In the genomic region with DNA sequence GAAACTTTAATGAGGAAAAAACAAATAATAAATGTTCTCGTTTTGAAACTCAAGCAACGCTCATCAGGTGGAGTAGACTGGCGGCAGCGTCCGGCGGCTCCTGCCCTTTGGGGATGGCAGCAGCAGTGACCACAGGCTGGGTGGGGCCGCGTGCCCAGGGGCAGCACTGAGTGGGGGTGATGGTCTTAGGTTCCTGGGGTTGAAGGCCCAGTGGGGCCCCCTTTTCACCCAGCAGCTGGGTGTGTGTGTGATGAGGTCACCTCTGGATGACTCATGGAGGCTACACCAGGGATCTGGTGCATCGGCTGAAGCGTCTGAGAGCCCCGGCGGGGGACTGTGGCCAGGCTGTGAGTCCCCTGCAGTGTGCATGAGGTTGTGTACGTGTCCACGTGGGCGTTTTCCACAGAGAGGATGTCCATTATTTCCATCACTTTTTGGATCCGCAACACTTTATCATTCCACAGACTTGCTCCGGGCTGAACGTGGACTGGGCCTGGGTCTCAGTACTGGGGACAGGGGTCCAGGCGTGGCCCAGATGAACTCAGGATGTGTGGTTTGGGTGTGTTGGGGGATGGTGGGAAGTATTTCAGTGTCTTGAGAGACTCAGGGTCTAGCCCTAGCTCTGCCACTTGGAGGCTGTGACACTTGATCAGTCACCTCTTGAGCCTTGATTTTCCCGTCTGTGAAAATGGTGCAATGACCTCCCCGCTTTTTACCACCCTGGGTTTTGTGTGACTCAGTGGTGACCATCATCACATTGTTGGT, we compare ENCODE assay signal across 9 cellular contexts. TPM values are rescaled to one million over a fixed set of nuclear protein-coding genes. Genes with fewer than 3 reads are reported as not detected.
A peak's percentile ranks its signal among the peaks of the same experiment; 100 is the strongest.
DNase-seq lines count a peak whose midpoint lies in the region; ATAC-seq and TF ChIP-seq lines count a peak whose summit lies in the region.
"Had no signal": no experiment of that assay in that cellular context is flagged by ENCODE, and none has a peak within 500 bp of the region (broad histone marks: within the 10 kb centered on the region; RNA-seq: fewer than 3 reads in every experiment).

No MANE protein-coding gene starts in this region.

- H3K27ac Mint-ChIP-seq in activated CD8-positive, alpha-beta T cell treated with anti-CD3 and anti-CD28 coated beads for 36 hours, result peak overlapping the region; percentile 64

- peaks cover 18% of the 10 kb centered on the region for H3K4me1 ChIP-seq in iPS-15b (ENCODE audit: control insufficient read depth, insufficient read depth, low read length)
- H3K4me1 ChIP-seq in tibial artery, result peaks cover 5 to 67% (median 41%) of the 10 kb centered on the region in 4 donors
- H3K4me1 ChIP-seq in thyroid gland, result peaks cover 0 to 9% of the 10 kb centered on the region in 2 donors
- peaks cover 8% of the 10 kb centered on the region; the same call in 1 of the 2 replicates for H3K4me1 ChIP-seq in HAP-1

- no peak overlapping the region for H3K4me3 Mint-ChIP-seq in activated CD8-positive, alpha-beta T cell treated with anti-CD3 and anti-CD28 coated beads for 36 hours

- CTCF ChIA-PET in activated CD8-positive, alpha-beta T cell treated with anti-CD3 and anti-CD28 coated beads for 36 hours (lab: Charles Lee), result interaction anchor here (1.0 to 1.6 kb wide), 5 partner anchors 11 to 137 kb away, joined by 3 to 6 read pairs (median 4); no protein-coding TSS in a partner anchor

- H3K27ac ChIP-seq in tibial artery, result peak overlapping the region; percentile 88 to 90
- no peak overlapping the region for H3K27ac ChIP-seq in thyroid gland
- H3K27ac ChIP-seq: BLaER1 had no signal

- no peak for TF ChIP-seq CTCF in activated CD8-positive, alpha-beta T cell treated with anti-CD3 and anti-CD28 coated beads for 36 hours (IDR thresholded peaks at IDR 0.05)
- TF ChIP-seq CTCF in tibial artery (IDR thresholded peaks at IDR 0.05) (no peak), thyroid gland (IDR thresholded peaks at IDR 0.05) (no peak)

- H3K27me3 Mint-ChIP-seq in activated CD8-positive, alpha-beta T cell treated with anti-CD3 and anti-CD28 coated beads for 36 hours, result no peaks in the 10 kb centered on the region

- ATAC-seq in activated CD8-positive, alpha-beta T cell treated with anti-CD3 and anti-CD28 coated beads for 36 hours, result peak; percentile 61

- no peaks in the 10 kb centered on the region for H3K9me3 ChIP-seq in iPS-15b (ENCODE audit: control insufficient read depth, insufficient read depth, low read length)
- no peaks in the 10 kb centered on the region for H3K9me3 ChIP-seq in tibial artery
- no peaks in the 10 kb centered on the region for H3K9me3 ChIP-seq in thyroid gland
- H3K9me3 ChIP-seq in HAP-1, result no peaks in the 10 kb centered on the region
- H3K9me3 ChIP-seq: BLaER1 had no signal

- POLR2A ChIA-PET in activated CD8-positive, alpha-beta T cell treated with anti-CD3 and anti-CD28 coated beads for 36 hours (lab: Charles Lee), result no interaction called here

- peak overlapping the region; percentile 5 for H3K9ac ChIP-seq in iPS-15b (ENCODE audit: low read depth, low read length)

- WGBS in thyroid gland, 2 donors, result 87 to 89% methylated on average over 13 to 20 of the region's 21 CpGs

- H3K9me3 Mint-ChIP-seq in activated CD8-positive, alpha-beta T cell treated with anti-CD3 and anti-CD28 coated beads for 36 hours, result no peaks in the 10 kb centered on the region

- peaks cover 81% of the 10 kb centered on the region for H3K4me1 Mint-ChIP-seq in activated CD8-positive, alpha-beta T cell treated with anti-CD3 and anti-CD28 coated beads for 36 hours (ENCODE audit: low read depth)

- H3K36me3 Mint-ChIP-seq in activated CD8-positive, alpha-beta T cell treated with anti-CD3 and anti-CD28 coated beads for 36 hours (ENCODE audit: low read depth), result peaks cover 4% of the 10 kb centered on the region

- intact Hi-C loops in activated CD8-positive, alpha-beta T cell treated with anti-CD3 and anti-CD28 coated beads for 36 hours (cut with micrococcal nuclease), result loop anchor here (10.0 kb wide), 1 partner anchor 564 kb away; no protein-coding TSS in a partner anchor
- intact Hi-C loops in tibial artery (cut with DNase I; ENCODE audit: low total_unique reads) (no loop called here), thyroid gland (cut with DNase I) (no loop called here)

- DNase-seq in activated CD4-positive, alpha-beta T cell treated with anti-CD3 and anti-CD28 coated beads for 48 hours, result peak; percentile 37
- no peak for DNase-seq in activated CD4-positive, alpha-beta T cell treated with anti-CD3 and anti-CD28 coated beads for 4 hours
- DNase-seq in activated CD8-positive, alpha-beta T cell treated with anti-CD3 and anti-CD28 coated beads for 36 hours, result peak; percentile 77
- peak in 1 of 2 donors; percentile 55 for DNase-seq in tibial artery
- DNase-seq in thyroid gland, result no peak
- no peak for DNase-seq in mesenteric fat pad (ENCODE audit: low spot score)
- DNase-seq in HAP-1 (ENCODE audit: low spot score in 2 of 2), result no peak

- no peak for TF ChIP-seq POLR2A in thyroid gland (IDR thresholded peaks at IDR 0.05)

- H3K36me3 ChIP-seq in iPS-15b (ENCODE audit: control insufficient read depth, insufficient read depth, low read length) (peaks cover 1% of the 10 kb centered on the region), tibial artery (peaks cover 0 to 18% (median 13%) of the 10 kb centered on the region in 3 donors), thyroid gland (peaks cover under 1 to 14% of the 10 kb centered on the region in 2 donors), HAP-1 (replicated peaks) (peaks cover 3% of the 10 kb centered on the region; the same call in 1 of the 2 replicates)

- in situ Hi-C loops in HAP-1 (cut with MboI; ENCODE audit: low sequenced_read_pairs), result no loop called here

- no peaks in the 10 kb centered on the region for H3K27me3 ChIP-seq in iPS-15b (ENCODE audit: control insufficient read depth, insufficient read depth, low read length)
- H3K27me3 ChIP-seq in tibial artery, result no peaks in the 10 kb centered on the region
- H3K27me3 ChIP-seq in thyroid gland, result no peaks in the 10 kb centered on the region
- no peaks in the 10 kb centered on the region for H3K27me3 ChIP-seq in HAP-1 (ENCODE audit: low read depth)
- H3K27me3 ChIP-seq: BLaER1 had no signal

- H3K4me3 ChIP-seq in iPS-15b (ENCODE audit: low read depth, low read length) (no peak overlapping the region), tibial artery (no peak overlapping the region), thyroid gland (replicated peaks in 1 of 3) (no peak overlapping the region), HAP-1 (no peak overlapping the region)
- H3K4me3 ChIP-seq: BLaER1 had no signal

RNA-seq across cellular contexts. Expression of a gene that starts 25.6 kb away (rescaled TPM):
- total RNA-seq in activated CD8-positive, alpha-beta T cell treated with anti-CD3 and anti-CD28 coated beads for 36 hours, result 10 to 100 TPM; 13.4 to 14.5 TPM
- total RNA-seq in thyroid gland (10 to 100 TPM; 25.1 to 40.9 (median 34.4) TPM), mesenteric fat pad (27.6 TPM)

RNA-seq across cellular contexts. Expression of a gene that starts 47.6 kb away (rescaled TPM):
- total RNA-seq in activated CD8-positive, alpha-beta T cell treated with anti-CD3 and anti-CD28 coated beads for 36 hours, result 1 to 10 TPM; 3.7 to 4.4 TPM
- total RNA-seq in thyroid gland, result 10 to 100 TPM; 28.1 to 60.4 (median 32.7) TPM
- 21.9 TPM for total RNA-seq in mesenteric fat pad

Comparison
In these comparisons a context has a peak if more than half of its experiments do, and no peak if none do; other contexts are left out.
1. DNase-seq: peak in activated CD4-positive, alpha-beta T cell treated with anti-CD3 and anti-CD28 coated beads for 48 hours (single experiment) and activated CD8-positive, alpha-beta T cell treated with anti-CD3 and anti-CD28 coated beads for 36 hours (single experiment); none in activated CD4-positive, alpha-beta T cell treated with anti-CD3 and anti-CD28 coated beads for 4 hours (0 of 2), thyroid gland (0 of 2), mesenteric fat pad (single experiment) and HAP-1 (0 of 2).
2. H3K27ac ChIP-seq: peak in tibial artery (2 of 2); none in thyroid gland (0 of 3).